ENCODE assay signal across 8 cellular contexts in the genomic region with DNA sequence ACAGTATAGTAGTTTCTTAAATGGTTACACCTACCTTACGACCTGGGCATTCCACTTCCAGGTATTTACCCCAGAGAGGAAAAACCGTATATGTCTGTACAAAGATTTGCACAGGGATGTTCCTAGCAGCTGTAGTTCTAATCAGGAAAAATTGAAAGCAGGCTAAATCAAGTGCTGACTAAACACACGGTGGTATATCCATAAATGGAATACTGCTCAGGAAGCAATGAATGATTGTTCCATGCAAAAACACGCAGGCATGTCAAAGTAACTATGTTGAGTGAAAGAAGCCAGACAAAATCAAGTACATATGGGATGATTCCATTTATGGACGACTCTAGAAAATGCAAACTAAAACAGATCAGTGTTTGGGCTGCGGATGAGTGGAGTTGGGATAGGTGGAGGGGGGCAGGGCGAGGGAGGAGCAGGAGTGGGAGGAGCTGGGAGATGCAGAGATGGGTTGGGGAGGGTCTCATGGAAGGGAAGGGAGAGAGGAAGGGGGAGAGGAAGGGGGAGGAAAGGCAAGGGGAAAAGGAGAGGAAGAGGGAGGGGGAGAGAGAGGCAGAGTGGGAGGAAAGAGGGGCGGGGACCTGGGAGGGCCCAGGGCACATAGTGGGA. TPM values are rescaled to one million over a fixed set of nuclear protein-coding genes. Genes with fewer than 3 reads are reported as not detected.
DNase-seq lines count a peak whose midpoint lies in the region; ATAC-seq and TF ChIP-seq lines count a peak whose summit lies in the region.

No MANE protein-coding gene starts in this region.

- H3K27ac ChIP-seq in cingulate gyrus (ENCODE audit: low read depth, low read length) = peak overlapping the region; percentile 76

- no peak for TF ChIP-seq CTCF in nephron progenitor cell (IDR thresholded peaks at IDR 0.05)

- peak overlapping the region; percentile 57 for H3K27ac Mint-ChIP-seq in nephron progenitor cell

- peaks cover 87% of the 10 kb centered on the region for H3K9me3 Mint-ChIP-seq in nephron progenitor cell

- H3K27me3 Mint-ChIP-seq in nephron progenitor cell (ENCODE audit: low read depth, poor library complexity) = no peaks in the 10 kb centered on the region

- H3K4me3 Mint-ChIP-seq in nephron progenitor cell = peak overlapping the region; percentile 76

- ATAC-seq in HG03457 (IDR thresholded peaks at IDR 0.05; ENCODE audit: unreplicated experiment) = no peak
- ATAC-seq in GM18498 (IDR thresholded peaks at IDR 0.05; ENCODE audit: unreplicated experiment) = no peak

- DNase-seq in AG08395 (ENCODE audit: low spot score) = peak; percentile 13
- DNase-seq in LHCN-M2 (ENCODE audit: low read depth) = peak; percentile 11
- no peak for DNase-seq in nephron progenitor cell
- DNase-seq in posterior cingulate gyrus = no peak
- no peak for DNase-seq in iPS-NIHi7 (ENCODE audit: extremely low spot score)

- H3K4me1 Mint-ChIP-seq in nephron progenitor cell = peaks cover 31% of the 10 kb centered on the region

- intact Hi-C loops in posterior cingulate gyrus (cut with DNase I) = loop anchor here (10.0 kb wide), 1 partner anchor 1100 kb away; no protein-coding TSS in a partner anchor

- H3K36me3 Mint-ChIP-seq in nephron progenitor cell (ENCODE audit: low read depth) = peaks cover 50% of the 10 kb centered on the region

RNA-seq across cellular contexts. Expression of a gene that starts 0.5 kb away (rescaled TPM):
- total RNA-seq in LHCN-M2 (2014; rRNA removed) = 18.9 and 23.7 TPM in 2 replicates
- polyA plus RNA-seq in LHCN-M2 (2012) = 31.3 TPM

Comparison
In these comparisons a context has a peak if more than half of its experiments do, and no peak if none do; other contexts are left out.
1. DNase-seq: peak in AG08395 (single experiment) and LHCN-M2 (single experiment); none in nephron progenitor cell (single experiment), posterior cingulate gyrus (0 of 10) and iPS-NIHi7 (single experiment).